8 cellular contexts compared by ENCODE assay signal in genomic region chr5:10306806-10307205, GRCh38. TPM values are rescaled to one million over a fixed set of nuclear protein-coding genes. Genes with fewer than 3 reads are reported as not detected.
DNase-seq lines count a peak whose midpoint lies in the region; FAIRE-seq and TF ChIP-seq lines count a peak whose summit lies in the region.

No MANE protein-coding gene starts in this region.

- no peak for FAIRE-seq in RCC 7860 (lab: Jason Lieb, UNC)

- no peak for DNase-seq in H7
- DNase-seq in RKO (ENCODE audit: low spot score), result peak; percentile 18
- DNase-seq in fibroblast of villous mesenchyme (ENCODE audit: low read depth), result no peak
- peak; percentile 25 for DNase-seq in retina
- no peak for DNase-seq in RCC 7860 (ENCODE audit: low spot score)
- DNase-seq in activated CD4-positive, alpha-beta T cell treated with anti-CD3 and anti-CD28 coated beads for 48 hours, result no peak
- DNase-seq in SJCRH30, result no peak
- DNase-seq in occipital lobe (lab: John Stamatoyannopoulos, UW), result no peak

- no peak overlapping the region for H3K27ac ChIP-seq in SJCRH30

- H3K36me3 ChIP-seq in H7 (replicated peaks; ENCODE audit: control insufficient read depth, insufficient read depth, low read length) (no peaks in the 10 kb centered on the region), SJCRH30 (no peaks in the 10 kb centered on the region)

- no peaks in the 10 kb centered on the region for H3K4me1 ChIP-seq in SJCRH30

- H3K4me3 ChIP-seq in H7 (ENCODE audit: insufficient read depth, low read depth, low read length) (peak overlapping the region; percentile 71), fibroblast of villous mesenchyme (ENCODE audit: low read depth, low read length) (peak overlapping the region; percentile 68), SJCRH30 (no peak overlapping the region)

- H3K27me3 ChIP-seq in H7 (ENCODE audit: control insufficient read depth, insufficient read depth, low read length) (peaks cover 1% of the 10 kb centered on the region; the same call in 1 of the 2 replicates), SJCRH30 (no peaks in the 10 kb centered on the region)

- no peak for TF ChIP-seq CTCF in fibroblast of villous mesenchyme (IDR thresholded peaks at IDR 0.05; ENCODE audit: insufficient read depth, low read depth, low read length)

- H3K9me3 ChIP-seq in SJCRH30 (replicated peaks), result no peaks in the 10 kb centered on the region

RNA-seq across cellular contexts. Expression of gene CMBL, which starts 0.9 kb away (rescaled TPM):
- total RNA-seq in H7 (2014; rRNA removed; shearing (Covaris generic)), result 5.2 and 5.3 TPM in 2 replicates
- total RNA-seq in fibroblast of villous mesenchyme (4.2 and 8.2 TPM in 2 replicates), occipital lobe (3.9 TPM)
- not detected in 2 replicates for total RNA-seq in SJCRH30 (2014; rRNA removed; shearing (Covaris generic))

RNA-seq across cellular contexts. Expression of gene MARCHF6, which starts 46.7 kb away (rescaled TPM):
- 38.0 and 55.4 TPM in 2 replicates for total RNA-seq in H7 (2014; rRNA removed; shearing (Covaris generic))
- 40.6 and 69.5 TPM in 2 replicates for total RNA-seq in fibroblast of villous mesenchyme
- total RNA-seq in SJCRH30 (2014; rRNA removed; shearing (Covaris generic)), result 24.5 and 31.9 TPM in 2 replicates
- 245 TPM for total RNA-seq in occipital lobe

RNA-seq across cellular contexts. Expression of gene CCT5, which starts 56.7 kb away (rescaled TPM):
- 994 and 1,018 TPM in 2 replicates for total RNA-seq in H7 (2014; rRNA removed; shearing (Covaris generic))
- total RNA-seq in fibroblast of villous mesenchyme (313 and 425 TPM in 2 replicates), occipital lobe (271 TPM)
- total RNA-seq in SJCRH30 (2014; rRNA removed; shearing (Covaris generic)), result 397 and 405 TPM in 2 replicates

RNA-seq across cellular contexts. Expression of gene ATPSCKMT, which starts 57.1 kb away (rescaled TPM):
- 11.9 and 14.5 TPM in 2 replicates for total RNA-seq in H7 (2014; rRNA removed; shearing (Covaris generic))
- total RNA-seq in fibroblast of villous mesenchyme (13.2 and 16.8 TPM in 2 replicates), occipital lobe (44.0 TPM)
- total RNA-seq in SJCRH30 (2014; rRNA removed; shearing (Covaris generic)), result 13.8 and 15.8 TPM in 2 replicates

Comparison
In these comparisons a context has a peak if more than half of its experiments do, and no peak if none do; other contexts are left out.
1. DNase-seq: peak in RKO (single experiment) and retina (single experiment); none in H7 (single experiment), fibroblast of villous mesenchyme (single experiment), RCC 7860 (single experiment), activated CD4-positive, alpha-beta T cell treated with anti-CD3 and anti-CD28 coated beads for 48 hours (single experiment), SJCRH30 (0 of 2) and occipital lobe (single experiment).